Comparison of ENCODE assay signal across 1 cellular context in genomic region chr18:58829263-58829662, GRCh38.
TF ChIP-seq lines count a peak whose summit lies in the region.

No MANE protein-coding gene starts in this region.

TF ChIP-seq in H1, 55 proteins besides CTCF, POLR2A, EP300 and RAD21:
- TF ChIP-seq GTF2F1 (IDR thresholded peaks at IDR 0.05; ENCODE audit: borderline replicate concordance, low read depth, low read length) (no peak), BRCA1 (IDR thresholded peaks at IDR 0.05; ENCODE audit: low read depth, low read length) (no peak), ZNF274 (IDR thresholded peaks at IDR 0.05; ENCODE audit: borderline replicate concordance, extremely low read depth, low read length) (no peak), PHF8 (conservative IDR thresholded peaks at IDR 0.05; ENCODE audit: low read depth, low read length) (no peak), EZH2 (IDR thresholded peaks at IDR 0.05; ENCODE audit: low read depth, low read length, severe bottlenecking) (no peak), CEBPB (IDR thresholded peaks at IDR 0.05; ENCODE audit: low read depth, low read length) (no peak), KDM5A (IDR thresholded peaks at IDR 0.05; ENCODE audit: low read length) (no peak), TEAD4 (IDR thresholded peaks at IDR 0.05; ENCODE audit: low read depth, low read length) (no peak), SRF (IDR thresholded peaks at IDR 0.05; ENCODE audit: low read depth, low read length) (no peak), TAF7 (optimal IDR thresholded peaks at IDR 0.05; ENCODE audit: borderline replicate concordance, low read depth, low read length) (no peak), CTBP2 (IDR thresholded peaks at IDR 0.05; ENCODE audit: borderline replicate concordance, insufficient read depth, insufficient read length, low read length) (no peak), BACH1 (IDR thresholded peaks at IDR 0.05; ENCODE audit: low read length) (no peak)
